Comparison of ENCODE assay signal across 12 cellular contexts in the genomic region with DNA sequence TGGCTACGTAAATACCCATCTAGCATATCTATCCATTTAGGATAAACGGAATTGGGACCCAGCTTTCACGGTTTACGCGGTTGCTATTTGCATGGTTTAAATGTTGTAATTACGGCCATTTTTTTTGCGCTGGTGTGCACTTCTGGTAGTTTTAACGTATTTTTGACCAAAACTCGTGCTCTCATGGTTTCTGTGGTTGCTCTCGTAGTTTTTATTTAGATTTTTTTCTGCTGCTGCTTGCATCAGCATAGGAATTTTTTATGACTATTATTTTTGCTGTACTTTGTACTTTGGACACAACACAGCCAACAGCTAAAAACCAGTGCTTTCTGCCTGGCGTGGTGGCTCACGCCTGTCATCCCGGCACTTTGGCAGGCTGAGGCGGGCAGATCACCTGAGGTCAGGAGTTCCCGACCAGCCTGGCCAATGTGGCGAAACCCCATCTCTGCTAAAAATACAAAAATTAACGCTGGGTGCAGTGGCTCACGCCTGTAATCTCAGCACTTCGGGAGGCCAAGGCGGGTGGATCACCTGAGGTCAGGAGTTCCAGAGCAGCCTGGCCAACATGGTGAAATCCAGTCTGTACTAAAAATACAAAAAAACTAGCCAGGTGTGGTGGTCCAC. TPM values are rescaled to one million over a fixed set of nuclear protein-coding genes. Genes with fewer than 3 reads are reported as not detected.
DNase-seq lines count a peak whose midpoint lies in the region; ATAC-seq and TF ChIP-seq lines count a peak whose summit lies in the region.
"Had no signal": no experiment of that assay in that cellular context is flagged by ENCODE, and none has a peak within 500 bp of the region (broad histone marks: within the 10 kb centered on the region; RNA-seq: fewer than 3 reads in every experiment).

No MANE protein-coding gene starts in this region.

- peaks cover 2% of the 10 kb centered on the region for H3K9me3 Mint-ChIP-seq in activated CD8-positive, alpha-beta T cell treated with anti-CD3 and anti-CD28 coated beads for 36 hours
- H3K9me3 Mint-ChIP-seq in natural killer cell: no peaks in the 10 kb centered on the region

- CTCF ChIA-PET in activated CD8-positive, alpha-beta T cell treated with anti-CD3 and anti-CD28 coated beads for 36 hours (lab: Charles Lee): interaction anchor here (1.0 to 3.3 kb wide), 4 partner anchors 68 to 242 kb away, joined by 5 to 29 read pairs (median 10); no protein-coding TSS in a partner anchor
- CTCF ChIA-PET in SK-N-SH (lab: Yijun Ruan, JAX): interaction anchor here (1.0 to 3.9 kb wide), 3 partner anchors 43 to 159 kb away, joined by 3 to 19 read pairs (median 6); a partner anchor contains a TSS

- peaks cover 8% of the 10 kb centered on the region for H3K4me1 ChIP-seq in Karpas-422 (ENCODE audit: low read length)
- no peaks in the 10 kb centered on the region for H3K4me1 ChIP-seq in SK-N-SH (ENCODE audit: control insufficient read depth in 1 of 2, insufficient read depth in 2 of 2, low read depth in 1 of 2, low read length in 1 of 2)

- H3K9me2 ChIP-seq in Karpas-422 (replicated peaks; ENCODE audit: insufficient read depth, low read length) (no peaks in the 10 kb centered on the region), SK-N-SH (no peaks in the 10 kb centered on the region)

- peaks cover 3% of the 10 kb centered on the region for H3F3A ChIP-seq in SK-N-SH (replicated peaks; ENCODE audit: insufficient read depth)

- peaks cover 19% of the 10 kb centered on the region for H3K4me1 Mint-ChIP-seq in activated CD8-positive, alpha-beta T cell treated with anti-CD3 and anti-CD28 coated beads for 36 hours (ENCODE audit: low read depth)
- peaks cover 5% of the 10 kb centered on the region in 2 donors for H3K4me1 Mint-ChIP-seq in natural killer cell

- in situ Hi-C loops in ACHN (cut with HindIII; ENCODE audit: low pct_ligation_motif_present, low pct_unique_long_range_greater_than_20kb, low sequenced_read_pairs): no loop called here

- TF ChIP-seq CTCF in GM12864 (IDR thresholded peaks at IDR 0.05; ENCODE audit: low read depth, low read length, missing control alignments) (no peak), natural killer cell (IDR thresholded peaks at IDR 0.05) (no peak), SK-N-SH (IDR thresholded peaks at IDR 0.05) (no peak)
- TF ChIP-seq CTCF in activated CD8-positive, alpha-beta T cell treated with anti-CD3 and anti-CD28 coated beads for 36 hours (IDR thresholded peaks at IDR 0.05): no peak

- no peaks in the 10 kb centered on the region for H3K79me2 ChIP-seq in Karpas-422 (ENCODE audit: low read length)
- H3K79me2 ChIP-seq in SK-N-SH (ENCODE audit: insufficient read depth): no peaks in the 10 kb centered on the region

- H3K9me3 ChIP-seq in Karpas-422 (ENCODE audit: low read length) (no peaks in the 10 kb centered on the region), SK-N-SH (no peaks in the 10 kb centered on the region)

- TF ChIP-seq EP300 in SK-N-SH (IDR thresholded peaks at IDR 0.05; ENCODE audit: borderline replicate concordance in 1 of 2, low read depth in 1 of 2, low read length in 1 of 2): no peak

- H3K4me3 ChIP-seq in GM12864 (ENCODE audit: low read depth, low read length): peak overlapping the region; percentile 35
- H3K4me3 ChIP-seq in Karpas-422 (ENCODE audit: low read length): peak overlapping the region; percentile 26; the same call in 1 of the 2 replicates
- H3K4me3 ChIP-seq in SK-N-SH (ENCODE audit: low read depth in 2 of 2, low read length in 1 of 2): no peak overlapping the region

- H3K9ac ChIP-seq in Karpas-422 (ENCODE audit: low read length) (peak overlapping the region; percentile 34; the same call in 1 of the 2 replicates), SK-N-SH (no peak overlapping the region)

- DNase-seq in GM12864 (ENCODE audit: low read depth): peak; percentile 48
- no peak for DNase-seq in Karpas-422
- DNase-seq in activated CD8-positive, alpha-beta T cell treated with anti-CD3 and anti-CD28 coated beads for 36 hours: no peak
- DNase-seq in natural killer cell: peak; percentile 19
- DNase-seq in ACHN: no peak
- no peak for DNase-seq in sciatic nerve (ENCODE audit: low spot score)
- no peak for DNase-seq in SK-N-SH
- DNase-seq: KG1, NCI-H510A, T-helper 1 cell had no signal

- WGBS in SK-N-SH (ENCODE audit: low lambda C conversion rate): 89% methylated on average over 18 of the region's 20 CpGs

- no peak for TF ChIP-seq RAD21 in SK-N-SH (IDR thresholded peaks at IDR 0.05; ENCODE audit: low read length)

- no peaks in the 10 kb centered on the region for H3K27me3 Mint-ChIP-seq in activated CD8-positive, alpha-beta T cell treated with anti-CD3 and anti-CD28 coated beads for 36 hours
- peaks cover 3 to 6% of the 10 kb centered on the region in 2 donors for H3K27me3 Mint-ChIP-seq in natural killer cell (ENCODE audit: low read depth in 2 of 2)

- POLR2A ChIA-PET in activated CD8-positive, alpha-beta T cell treated with anti-CD3 and anti-CD28 coated beads for 36 hours (lab: Charles Lee): interaction anchor here (0.8 to 2.0 kb wide), 5 partner anchors 16 to 157 kb away, joined by 3 to 5 read pairs (median 5); a partner anchor contains a TSS
- POLR2A ChIA-PET in SK-N-SH (lab: Yijun Ruan, JAX): no interaction called here

- no peak overlapping the region for H3K27ac ChIP-seq in Karpas-422 (ENCODE audit: low read length)
- H3K27ac ChIP-seq in SK-N-SH (ENCODE audit: low read depth in 2 of 2, low read length in 1 of 2): no peak overlapping the region

- H2AFZ ChIP-seq in Karpas-422 (ENCODE audit: low read length) (peak overlapping the region; percentile 44), SK-N-SH (ENCODE audit: low read depth) (no peak overlapping the region)

- H4K20me1 ChIP-seq in Karpas-422 (ENCODE audit: insufficient read depth, low read depth, low read length) (no peaks in the 10 kb centered on the region), SK-N-SH (ENCODE audit: insufficient read depth) (no peaks in the 10 kb centered on the region)

- H3K27ac Mint-ChIP-seq in activated CD8-positive, alpha-beta T cell treated with anti-CD3 and anti-CD28 coated beads for 36 hours: peak overlapping the region; percentile 68
- peak overlapping the region; percentile 67 to 73 for H3K27ac Mint-ChIP-seq in natural killer cell

- H3K4me3 Mint-ChIP-seq in activated CD8-positive, alpha-beta T cell treated with anti-CD3 and anti-CD28 coated beads for 36 hours: peak overlapping the region; percentile 60
- peak overlapping the region; percentile 77 for H3K4me3 Mint-ChIP-seq in natural killer cell

- peak; percentile 25 for ATAC-seq in activated CD8-positive, alpha-beta T cell treated with anti-CD3 and anti-CD28 coated beads for 36 hours
- ATAC-seq in natural killer cell (peak; percentile 52 to 61 (median 60)), HG02588 (IDR thresholded peaks at IDR 0.05; ENCODE audit: unreplicated experiment) (no peak), sciatic nerve (no peak)

- H3K27me3 ChIP-seq in Karpas-422 (ENCODE audit: low read length): no peaks in the 10 kb centered on the region
- peaks cover 2% of the 10 kb centered on the region; the same call in 1 of the 2 replicates for H3K27me3 ChIP-seq in SK-N-SH (ENCODE audit: insufficient read depth)

- intact Hi-C loops in activated CD8-positive, alpha-beta T cell treated with anti-CD3 and anti-CD28 coated beads for 36 hours (cut with micrococcal nuclease): loop anchor here (5.0 kb wide), 1 partner anchor 117 kb away; no protein-coding TSS in a partner anchor
- intact Hi-C loops in natural killer cell (cut with micrococcal nuclease): no loop called here
- intact Hi-C loops in sciatic nerve (cut with DNase I): no loop called here

- no peaks in the 10 kb centered on the region for H3K36me3 Mint-ChIP-seq in activated CD8-positive, alpha-beta T cell treated with anti-CD3 and anti-CD28 coated beads for 36 hours (ENCODE audit: low read depth)
- H3K36me3 Mint-ChIP-seq in natural killer cell: no peaks in the 10 kb centered on the region

- H3K4me2 ChIP-seq in Karpas-422 (ENCODE audit: low read depth, low read length, poor library complexity, severe bottlenecking): peak overlapping the region; percentile 49
- no peak overlapping the region for H3K4me2 ChIP-seq in SK-N-SH

- H3K36me3 ChIP-seq in Karpas-422 (ENCODE audit: insufficient read depth, low read length) (no peaks in the 10 kb centered on the region), SK-N-SH (replicated peaks in 1 of 2; ENCODE audit: control insufficient read depth in 1 of 2, insufficient read depth in 2 of 2, low read length in 1 of 2) (no peaks in the 10 kb centered on the region)

TF ChIP-seq in SK-N-SH, 30 proteins besides CTCF, POLR2A, EP300 and RAD21 (continues in another document):
- TF ChIP-seq CHD2 (IDR thresholded peaks at IDR 0.05; ENCODE audit: low read length, partially characterized antibody): no peak
- TF ChIP-seq, protein P1, sequence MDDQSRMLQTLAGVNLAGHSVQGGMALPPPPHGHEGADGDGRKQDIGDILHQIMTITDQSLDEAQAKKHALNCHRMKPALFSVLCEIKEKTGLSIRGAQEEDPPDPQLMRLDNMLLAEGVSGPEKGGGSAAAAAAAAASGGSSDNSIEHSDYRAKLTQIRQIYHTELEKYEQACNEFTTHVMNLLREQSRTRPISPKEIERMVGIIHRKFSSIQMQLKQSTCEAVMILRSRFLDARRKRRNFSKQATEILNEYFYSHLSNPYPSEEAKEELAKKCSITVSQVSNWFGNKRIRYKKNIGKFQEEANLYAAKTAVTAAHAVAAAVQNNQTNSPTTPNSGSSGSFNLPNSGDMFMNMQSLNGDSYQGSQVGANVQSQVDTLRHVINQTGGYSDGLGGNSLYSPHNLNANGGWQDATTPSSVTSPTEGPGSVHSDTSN (IDR thresholded peaks at IDR 0.05): no peak

RNA-seq across cellular contexts. Expression of a gene that starts 32.6 kb away (rescaled TPM):
- total RNA-seq in Karpas-422 (2014; rRNA removed; shearing (Covaris generic); ENCODE audit: low replicate concordance): 49.3 and 66.5 TPM in 2 replicates
- 100 to 1,000 TPM; 113 to 121 TPM for total RNA-seq in activated CD8-positive, alpha-beta T cell treated with anti-CD3 and anti-CD28 coated beads for 36 hours
- 10 to 100 TPM; 24.7 to 30.4 (median 25.1) TPM for total RNA-seq in natural killer cell
- total RNA-seq in sciatic nerve: 37.3 TPM
- 76.0 and 76.9 TPM in 2 replicates for polyA plus RNA-seq in SK-N-SH (2012; rRNA removed)
- 37.4 and 60.8 TPM in 2 replicates for polyA plus RNA-seq in SK-N-SH (2012; cell fraction: cytosol; rRNA removed)
- 58.5 and 81.6 TPM in 2 replicates for polyA plus RNA-seq in SK-N-SH (2012; cell fraction: nucleus; rRNA removed)

RNA-seq across cellular contexts. Expression of a gene that starts 34.7 kb away (rescaled TPM):
- total RNA-seq in Karpas-422 (2014; rRNA removed; shearing (Covaris generic); ENCODE audit: low replicate concordance): not detected in 2 replicates
- total RNA-seq in activated CD8-positive, alpha-beta T cell treated with anti-CD3 and anti-CD28 coated beads for 36 hours: not detected
- total RNA-seq in natural killer cell (not detected), sciatic nerve (not detected)
- not detected in 2 replicates for polyA plus RNA-seq in SK-N-SH (2012; rRNA removed)
- polyA plus RNA-seq in SK-N-SH (2012; cell fraction: cytosol; rRNA removed): not detected in 2 replicates
- 0.06 TPM in 1 of 2 replicates, not detected in the other for polyA plus RNA-seq in SK-N-SH (2012; cell fraction: nucleus; rRNA removed)
- polyA plus RNA-seq: neural cell had no signal

Comparison
In these comparisons a context has a peak if more than half of its experiments do, and no peak if none do; other contexts are left out.
1. DNase-seq: peak in GM12864 (single experiment) and natural killer cell (single experiment); none in Karpas-422 (single experiment), activated CD8-positive, alpha-beta T cell treated with anti-CD3 and anti-CD28 coated beads for 36 hours (single experiment), ACHN (single experiment), sciatic nerve (single experiment) and SK-N-SH (single experiment).
2. H3K4me3 ChIP-seq: peak in GM12864 (single experiment) and Karpas-422 (single experiment); none in SK-N-SH (0 of 2).
3. ATAC-seq: peak in activated CD8-positive, alpha-beta T cell treated with anti-CD3 and anti-CD28 coated beads for 36 hours (single experiment) and natural killer cell (3 of 3); none in HG02588 (single experiment) and sciatic nerve (single experiment).